22 cellular contexts compared by ENCODE assay signal in genomic region chr1:227559499-227559898, GRCh38. TPM values are rescaled to one million over a fixed set of nuclear protein-coding genes. Genes with fewer than 3 reads are reported as not detected.
DNase-seq lines count a peak whose midpoint lies in the region; ATAC-seq, FAIRE-seq and TF ChIP-seq lines count a peak whose summit lies in the region.
"Had no signal": no experiment of that assay in that cellular context is flagged by ENCODE, and none has a peak within 500 bp of the region (broad histone marks: within the 10 kb centered on the region; RNA-seq: fewer than 3 reads in every experiment).

No MANE protein-coding gene starts in this region.

- H3K27ac ChIP-seq in astrocyte (ENCODE audit: low read depth, low read length) = no peak overlapping the region

- no peak overlapping the region for H3K4me3 ChIP-seq in astrocyte (ENCODE audit: insufficient read depth, low read depth, low read length)
- H3K4me3 ChIP-seq: GM12878 had no signal

- peaks cover 9% of the 10 kb centered on the region for H3K27me3 ChIP-seq in astrocyte (ENCODE audit: insufficient read depth, low read length)
- H3K27me3 ChIP-seq: BE2C had no signal

- no peak for TF ChIP-seq CTCF in astrocyte (IDR thresholded peaks at IDR 0.05; ENCODE audit: insufficient read depth, low read depth, low read length)
- no peak for TF ChIP-seq CTCF in type B pancreatic cell (conservative IDR thresholded peaks at IDR 0.05)

- peak overlapping the region; percentile 4 for H3K4me3 Mint-ChIP-seq in activated naive CD8-positive, alpha-beta T cell
- no peak overlapping the region for H3K4me3 Mint-ChIP-seq in activated naive CD8-positive, alpha-beta T cell treated with anti-CD3 and anti-CD28 coated beads for 36 hours
- H3K4me3 Mint-ChIP-seq in astrocyte (ENCODE audit: unreplicated experiment) (no peak overlapping the region), memory B cell (peak overlapping the region; percentile 69), type B pancreatic cell (no peak overlapping the region)

- no peak overlapping the region for H3K27ac Mint-ChIP-seq in activated naive CD8-positive, alpha-beta T cell
- no peak overlapping the region for H3K27ac Mint-ChIP-seq in activated naive CD8-positive, alpha-beta T cell treated with anti-CD3 and anti-CD28 coated beads for 36 hours
- no peak overlapping the region for H3K27ac Mint-ChIP-seq in astrocyte (ENCODE audit: unreplicated experiment)
- no peak overlapping the region for H3K27ac Mint-ChIP-seq in memory B cell
- H3K27ac Mint-ChIP-seq in type B pancreatic cell = no peak overlapping the region

- peaks cover 15% of the 10 kb centered on the region for H3K4me1 Mint-ChIP-seq in activated naive CD8-positive, alpha-beta T cell (ENCODE audit: low read depth)
- peaks cover 13% of the 10 kb centered on the region for H3K4me1 Mint-ChIP-seq in activated naive CD8-positive, alpha-beta T cell treated with anti-CD3 and anti-CD28 coated beads for 36 hours
- peaks cover 2% of the 10 kb centered on the region for H3K4me1 Mint-ChIP-seq in astrocyte (ENCODE audit: low read depth, unreplicated experiment)
- peaks cover 20% of the 10 kb centered on the region for H3K4me1 Mint-ChIP-seq in memory B cell
- H3K4me1 Mint-ChIP-seq in type B pancreatic cell (ENCODE audit: unreplicated experiment) = peaks cover 12% of the 10 kb centered on the region

- H3K4me1 ChIP-seq in astrocyte (ENCODE audit: insufficient read depth, low read length) = peaks cover 3% of the 10 kb centered on the region
- H3K4me1 ChIP-seq: Caco-2 had no signal

- no peaks in the 10 kb centered on the region for H4K20me1 ChIP-seq in astrocyte (ENCODE audit: insufficient read depth, low read length)

- H3K36me3 Mint-ChIP-seq in activated naive CD8-positive, alpha-beta T cell = no peaks in the 10 kb centered on the region
- peaks cover 20% of the 10 kb centered on the region for H3K36me3 Mint-ChIP-seq in activated naive CD8-positive, alpha-beta T cell treated with anti-CD3 and anti-CD28 coated beads for 36 hours
- H3K36me3 Mint-ChIP-seq in astrocyte (ENCODE audit: low read depth, unreplicated experiment) (peaks cover 5% of the 10 kb centered on the region), memory B cell (peaks cover 6% of the 10 kb centered on the region), type B pancreatic cell (peaks cover 7% of the 10 kb centered on the region)

- peaks cover 4% of the 10 kb centered on the region for H3K79me2 ChIP-seq in astrocyte (ENCODE audit: insufficient read depth, low read length)

- DNase-seq in activated naive CD8-positive, alpha-beta T cell treated with anti-CD3 and anti-CD28 coated beads for 36 hours = no peak
- DNase-seq in astrocyte (ENCODE audit: low read depth) = no peak
- no peak for DNase-seq in memory B cell (ENCODE audit: low spot score in 2 of 2)
- peak; percentile 64 for DNase-seq in type B pancreatic cell (ENCODE audit: extremely low spot score, unreplicated experiment)
- no peak for DNase-seq in activated T-cell treated with anti-CD3 and anti-CD28 coated beads, Interleukin-2, amount 50 U/mL, for 48 hours
- DNase-seq in kidney tubule cell (ENCODE audit: low spot score) = no peak
- DNase-seq: 8988T; BE2C; Caco-2; CD4-positive, CD25-positive, alpha-beta regulatory T cell; DMS153; HCEC 1CT; KBM-7; NCI-H1694 treated with DMSO at 0.1 percent for 48 hours; NCI-H510A; NCI-H748 treated with DMSO at 0.1 percent for 48 hours; NK-92 treated with Interleukin-12 subunit alpha and Interleukin-12 subunit beta, amount 100 ng/mL, for 24 hours; SHP77 had no signal

- H3K27me3 Mint-ChIP-seq in activated naive CD8-positive, alpha-beta T cell = peaks cover 18% of the 10 kb centered on the region
- peaks cover 41% of the 10 kb centered on the region for H3K27me3 Mint-ChIP-seq in activated naive CD8-positive, alpha-beta T cell treated with anti-CD3 and anti-CD28 coated beads for 36 hours
- H3K27me3 Mint-ChIP-seq in astrocyte (ENCODE audit: low read depth, unreplicated experiment) = no peaks in the 10 kb centered on the region
- peaks cover 8% of the 10 kb centered on the region for H3K27me3 Mint-ChIP-seq in memory B cell
- no peaks in the 10 kb centered on the region for H3K27me3 Mint-ChIP-seq in type B pancreatic cell

- no peak overlapping the region for H2AFZ ChIP-seq in astrocyte (ENCODE audit: low read depth, low read length)

- no peaks in the 10 kb centered on the region for H3K36me3 ChIP-seq in astrocyte (ENCODE audit: insufficient read depth, low read length)
- H3K36me3 ChIP-seq: BE2C had no signal

- ATAC-seq in memory B cell (ENCODE audit: low read depth) = no peak
- no peak for ATAC-seq in HG02610 (IDR thresholded peaks at IDR 0.05; ENCODE audit: unreplicated experiment)
- ATAC-seq: GM12878 had no signal

- H3K9me3 Mint-ChIP-seq in activated naive CD8-positive, alpha-beta T cell (ENCODE audit: low read depth) = peaks cover 3% of the 10 kb centered on the region
- H3K9me3 Mint-ChIP-seq in activated naive CD8-positive, alpha-beta T cell treated with anti-CD3 and anti-CD28 coated beads for 36 hours = peaks cover 10% of the 10 kb centered on the region
- H3K9me3 Mint-ChIP-seq in astrocyte (ENCODE audit: unreplicated experiment) (peaks cover 18% of the 10 kb centered on the region), memory B cell (peaks cover 7% of the 10 kb centered on the region), type B pancreatic cell (no peaks in the 10 kb centered on the region)

- peak overlapping the region; percentile 22 for H3K4me2 ChIP-seq in astrocyte (ENCODE audit: low read length)

- no peak for FAIRE-seq in astrocyte (lab: Jason Lieb, UNC)
- FAIRE-seq: GM12878, RCC 7860 had no signal

- H3K9me3 ChIP-seq in astrocyte (ENCODE audit: insufficient read depth, low read depth, low read length) = peaks cover 14% of the 10 kb centered on the region
- H3K9me3 ChIP-seq: BE2C had no signal

- no peak overlapping the region for H3K9ac ChIP-seq in astrocyte (ENCODE audit: low read length)

RNA-seq across cellular contexts. Expression of gene ZNF678, which starts 3.9 kb away (rescaled TPM):
- 1 to 10 TPM; 5.5 to 5.6 TPM for total RNA-seq in activated naive CD8-positive, alpha-beta T cell treated with anti-CD3 and anti-CD28 coated beads for 36 hours
- total RNA-seq in astrocyte = 4.7 and 5.4 TPM in 2 replicates
- 10.7 and 21.7 TPM in 2 replicates for total RNA-seq in type B pancreatic cell (ENCODE audit: low replicate concordance)

Comparison
In these comparisons a context has a peak if more than half of its experiments do, and no peak if none do; other contexts are left out.
1. H3K4me3 Mint-ChIP-seq: peak in activated naive CD8-positive, alpha-beta T cell (single experiment) and memory B cell (single experiment); none in activated naive CD8-positive, alpha-beta T cell treated with anti-CD3 and anti-CD28 coated beads for 36 hours (single experiment), astrocyte (single experiment) and type B pancreatic cell (single experiment).